18 cellular contexts compared by ENCODE assay signal in genomic region chr4:57403591-57403990, GRCh38.
DNase-seq lines count a peak whose midpoint lies in the region; FAIRE-seq and TF ChIP-seq lines count a peak whose summit lies in the region.
"Had no signal": no experiment of that assay in that cellular context is flagged by ENCODE, and none has a peak within 500 bp of the region (broad histone marks: within the 10 kb centered on the region; RNA-seq: fewer than 3 reads in every experiment).

No MANE protein-coding gene starts in this region.

- H4K20me1 ChIP-seq in H1 (replicated peaks in 1 of 2; ENCODE audit: control insufficient read depth in 1 of 2, insufficient read depth in 2 of 2, low read length in 2 of 2), result no peaks in the 10 kb centered on the region
- H4K20me1 ChIP-seq in H9 (ENCODE audit: control insufficient read depth, insufficient read depth, insufficient read length), result no peaks in the 10 kb centered on the region

- FAIRE-seq in H1 (lab: Jason Lieb, UNC), result no peak
- FAIRE-seq: D721Med had no signal

- CTCF ChIA-PET in MCF 10A (lab: Yijun Ruan, JAX), result interaction anchor here (0.6 to 3.4 kb wide), 7 partner anchors 11 to 366 kb away, joined by 3 to 24 read pairs (median 5); no protein-coding TSS in a partner anchor
- CTCF ChIA-PET in H1 (lab: Charles Lee; ENCODE audit: partially characterized antibody), result interaction anchor here (0.7 to 4.1 kb wide), 4 partner anchors 208 to 240 kb away, joined by 3 to 25 read pairs (median 5); no protein-coding TSS in a partner anchor

- POLR2A ChIA-PET in MCF 10A (lab: Yijun Ruan, JAX) (no interaction called here), H1 (lab: Charles Lee; ENCODE audit: partially characterized antibody) (no interaction called here)

- H3K9me3 ChIP-seq in breast epithelium (no peaks in the 10 kb centered on the region), H1 (ENCODE audit: insufficient read depth in 2 of 2, low read depth in 1 of 2, low read length in 1 of 2) (no peaks in the 10 kb centered on the region; a peak in 1 of 4 replicates), transverse colon (no peaks in the 10 kb centered on the region), H9 (ENCODE audit: control insufficient read depth, low read depth, low read length) (no peaks in the 10 kb centered on the region)

- H3K4me3 ChIP-seq in breast epithelium (no peak overlapping the region), H1 (ENCODE audit: extremely low read depth in 1 of 4, insufficient read depth in 2 of 4, low read depth in 3 of 4, low read length in 4 of 4) (no peak overlapping the region), mesendoderm (ENCODE audit: low read length) (no peak overlapping the region), transverse colon (no peak overlapping the region)
- H3K4me3 ChIP-seq: GM23248 had no signal

- H4K91ac ChIP-seq in H1 (replicated peaks; ENCODE audit: insufficient read length, low read length) (no peak overlapping the region), H9 (ENCODE audit: insufficient read length, low read depth, low read length) (no peak overlapping the region)

- H4K5ac ChIP-seq in H1 (ENCODE audit: insufficient read length, low read depth, low read length) (no peak overlapping the region), mesendoderm (ENCODE audit: low read length) (no peak overlapping the region), H9 (ENCODE audit: insufficient read length, low read depth, low read length) (no peak overlapping the region)

- no peaks in the 10 kb centered on the region for H3K4me1 ChIP-seq in breast epithelium
- H3K4me1 ChIP-seq in H1 (replicated peaks in 1 of 4; ENCODE audit: control insufficient read depth in 3 of 4, insufficient read depth in 4 of 4, low read length in 3 of 4), result peaks cover 0 to 6% (median 0%) of the 10 kb centered on the region in 4 experiments; a peak in 1 of 7 replicates
- peaks cover 2% of the 10 kb centered on the region for H3K4me1 ChIP-seq in mesendoderm (ENCODE audit: control insufficient read depth, low read depth, low read length)
- H3K4me1 ChIP-seq in transverse colon, result no peaks in the 10 kb centered on the region
- 0 out of 2 replicates have a peak, but pooled peaks cover 4% of the 10 kb centered on the region for H3K4me1 ChIP-seq in H9 (ENCODE audit: insufficient read depth, low read length)

- TF ChIP-seq CTCF in MCF 10A (IDR thresholded peaks at IDR 0.05; ENCODE audit: unreplicated experiment) (no peak), breast epithelium (IDR thresholded peaks at IDR 0.05) (no peak), H1 (IDR thresholded peaks at IDR 0.05; ENCODE audit: control extremely low read depth in 1 of 3, insufficient read depth in 1 of 3, low read depth in 1 of 3, low read length in 3 of 3) (no peak), transverse colon (IDR thresholded peaks at IDR 0.05) (no peak), H9 (conservative IDR thresholded peaks at IDR 0.05) (no peak)

- H3K9ac ChIP-seq in H1 (replicated peaks in 1 of 4; ENCODE audit: extremely low read depth in 1 of 4, low read depth in 3 of 4, low read length in 3 of 4), result no peak overlapping the region; a peak in 2 of 7 replicates
- H3K9ac ChIP-seq in mesendoderm (ENCODE audit: low read length), result no peak overlapping the region
- no peak overlapping the region for H3K9ac ChIP-seq in H9 (ENCODE audit: extremely low read depth, insufficient read length, low read length)
- H3K9ac ChIP-seq: GM23248 had no signal

- H3K4me2 ChIP-seq in H1 (ENCODE audit: insufficient read depth in 1 of 2, low read depth in 2 of 2, low read length in 2 of 2) (no peak overlapping the region), mesendoderm (ENCODE audit: low read length) (no peak overlapping the region), H9 (ENCODE audit: insufficient read depth, insufficient read length, low read length) (no peak overlapping the region)

- TF ChIP-seq RAD21 in H1 (IDR thresholded peaks at IDR 0.05 in 1 of 2, conservative IDR thresholded peaks at IDR 0.05 in 1 of 2; ENCODE audit: low read depth in 2 of 2, low read length in 2 of 2), result no peak

- 0 out of 2 replicates have a peak overlapping the region, but pooled peaks have one; percentile 24 for H2AFZ ChIP-seq in H1 (ENCODE audit: low read length)
- H2AFZ ChIP-seq in H9 (ENCODE audit: low read length), result no peak overlapping the region
- H2AFZ ChIP-seq: GM23248 had no signal

- H3K56ac ChIP-seq in H1 (replicated peaks; ENCODE audit: insufficient read length, low read depth, low read length) (no peak overlapping the region), mesendoderm (ENCODE audit: low read length) (no peak overlapping the region), H9 (ENCODE audit: insufficient read length, low read depth, low read length) (no peak overlapping the region)

- TF ChIP-seq EP300 in H1 (IDR thresholded peaks at IDR 0.05; ENCODE audit: borderline replicate concordance in 1 of 2, low read depth in 2 of 2, low read length in 2 of 2) (no peak), transverse colon (IDR thresholded peaks at IDR 0.05; ENCODE audit: low read depth) (no peak)

- TF ChIP-seq POLR2A in breast epithelium (IDR thresholded peaks at IDR 0.05) (no peak), H1 (IDR thresholded peaks at IDR 0.05; ENCODE audit: control extremely low read depth in 1 of 2, low read depth in 2 of 2, low read length in 2 of 2) (no peak), transverse colon (IDR thresholded peaks at IDR 0.05) (no peak)

- peaks cover 24% of the 10 kb centered on the region for H3K4me1 Mint-ChIP-seq in MCF 10A (ENCODE audit: insufficient read depth, unreplicated experiment)
- peaks cover 7 to 8% of the 10 kb centered on the region in 2 experiments for H3K4me1 Mint-ChIP-seq in H9
- H3K4me1 Mint-ChIP-seq: CD14-positive monocyte had no signal

- H3K79me1 ChIP-seq in H1 (ENCODE audit: low read depth, low read length) (no peaks in the 10 kb centered on the region), mesendoderm (ENCODE audit: low read length) (no peaks in the 10 kb centered on the region), H9 (ENCODE audit: insufficient read depth, low read depth, low read length, poor library complexity, severe bottlenecking) (no peaks in the 10 kb centered on the region)

- H2BK5ac ChIP-seq in H1 (ENCODE audit: low read depth, low read length) (no peak overlapping the region), mesendoderm (ENCODE audit: low read length) (no peak overlapping the region), H9 (ENCODE audit: insufficient read length, low read length) (no peak overlapping the region)

- H3K4ac ChIP-seq in H1 (replicated peaks; ENCODE audit: insufficient read length, low read depth, low read length) (no peak overlapping the region), mesendoderm (ENCODE audit: low read depth, low read length) (no peak overlapping the region), H9 (ENCODE audit: low read depth, low read length) (no peak overlapping the region)

- H3K27ac Mint-ChIP-seq in MCF 10A (ENCODE audit: low read depth, unreplicated experiment) (peak overlapping the region; percentile 32), H9 (peak overlapping the region in 1 of 3 experiments; percentile 10; a peak in 1 of 7 replicates)
- H3K27ac Mint-ChIP-seq: CD8-positive, alpha-beta T cell had no signal

- no peak overlapping the region for H3K23ac ChIP-seq in H1 (ENCODE audit: insufficient read length)
- no peak overlapping the region for H3K23ac ChIP-seq in mesendoderm (ENCODE audit: low read length)
- no peak overlapping the region for H3K23ac ChIP-seq in H9 (ENCODE audit: insufficient read length, low read depth, low read length)

- intact Hi-C loops in MCF 10A (cut with micrococcal nuclease), result no loop called here
- intact Hi-C loops in breast epithelium (cut with DNase I; ENCODE audit: low total_unique reads), result no loop called here
- intact Hi-C loops in transverse colon (cut with DNase I; ENCODE audit: low total_unique reads), result no loop called here

- H3K27ac ChIP-seq in breast epithelium (no peak overlapping the region), H1 (ENCODE audit: low read depth, low read length) (no peak overlapping the region), mesendoderm (ENCODE audit: low read depth, low read length) (no peak overlapping the region), transverse colon (no peak overlapping the region), H9 (ENCODE audit: insufficient read length, low read depth, low read length) (no peak overlapping the region)
- H3K27ac ChIP-seq: 22Rv1, GM23248 had no signal

- no peak overlapping the region for H3K14ac ChIP-seq in H1 (ENCODE audit: insufficient read length)
- H3K14ac ChIP-seq in H9 (ENCODE audit: insufficient read depth, low read length), result no peak overlapping the region

- H2BK12ac ChIP-seq in H1 (ENCODE audit: low read depth, low read length) (no peak overlapping the region), H9 (ENCODE audit: insufficient read length, low read depth, low read length) (no peak overlapping the region)

- H2AK5ac ChIP-seq in H1 (ENCODE audit: low read depth, low read length), result no peak overlapping the region
- H2AK5ac ChIP-seq in mesendoderm (ENCODE audit: low read length), result no peak overlapping the region
- H2AK5ac ChIP-seq in H9 (ENCODE audit: insufficient read length, low read length), result no peak overlapping the region

- H3K4me3 Mint-ChIP-seq in MCF 10A (ENCODE audit: unreplicated experiment) (no peak overlapping the region), H9 (no peak overlapping the region)
- H3K4me3 Mint-ChIP-seq: CD14-positive monocyte; CD8-positive, alpha-beta T cell had no signal

- no peak overlapping the region for H4K8ac ChIP-seq in H1 (ENCODE audit: extremely low read depth, insufficient read depth, low read length)
- peak overlapping the region; percentile 76 for H4K8ac ChIP-seq in mesendoderm (ENCODE audit: low read depth, low read length)
- no peak overlapping the region for H4K8ac ChIP-seq in H9 (replicated peaks; ENCODE audit: insufficient read length, low read depth, low read length)

- H3K9me3 Mint-ChIP-seq in MCF 10A (ENCODE audit: unreplicated experiment) (no peaks in the 10 kb centered on the region), H9 (no peaks in the 10 kb centered on the region; a peak in 1 of 5 replicates)

- H2BK120ac ChIP-seq in H1 (replicated peaks; ENCODE audit: low read depth, low read length) (no peak overlapping the region), mesendoderm (ENCODE audit: low read depth, low read length) (peak overlapping the region; percentile 36), H9 (ENCODE audit: low read depth, low read length, poor library complexity, severe bottlenecking) (no peak overlapping the region)

- H3K27me3 Mint-ChIP-seq in MCF 10A (ENCODE audit: insufficient read depth, unreplicated experiment) (no peaks in the 10 kb centered on the region), H9 (ENCODE audit: low read depth) (no peaks in the 10 kb centered on the region)

- 82% methylated on average over 1 of the region's 2 CpGs; no CpG with 5 or more reads in 1 of the 2 experiments for WGBS in H1 (ENCODE audit: extremely low coverage in 1 of 2, insufficient coverage in 1 of 2, insufficient read length in 1 of 2, insufficient replicate concordance in 2 of 2, low coverage in 1 of 2, low lambda C conversion rate in 2 of 2, missing lambda C conversion rate in 1 of 2), 2 experiments
- no CpG with 5 or more reads among the region's 2 CpGs for WGBS in mesendoderm (ENCODE audit: extremely low coverage, insufficient coverage, low lambda C conversion rate)
- WGBS in transverse colon (ENCODE audit: low coverage in 1 of 2), 2 donors, result 74 to 86% methylated on average over 2 of the region's 2 CpGs
- WGBS in H9 (ENCODE audit: extremely low coverage, insufficient read length, low lambda C conversion rate), result no CpG with 5 or more reads among the region's 2 CpGs

- no peak overlapping the region for H3T11ph ChIP-seq in H9 (ENCODE audit: low read length)

- no peak for DNase-seq in MCF 10A (ENCODE audit: unreplicated experiment)
- no peak for DNase-seq in breast epithelium (ENCODE audit: low spot score in 2 of 2)
- no peak for DNase-seq in H1 (ENCODE audit: low read depth in 1 of 2, low spot score in 2 of 2)
- DNase-seq in mesendoderm, result peak; percentile 18
- DNase-seq in NCI-H69 (lab: John Stamatoyannopoulos, UW), result no peak
- no peak for DNase-seq in transverse colon
- DNase-seq in H9, result no peak
- no peak for DNase-seq in HuH-7.5 (ENCODE audit: low spot score)
- DNase-seq: CD8-positive, alpha-beta T cell; COR-L47; DMS153; DMS79 treated with DMSO at 0.1 percent for 48 hours; GF-D8; GM23248; H7 had no signal

- H3K36me3 Mint-ChIP-seq in MCF 10A (ENCODE audit: insufficient read depth, unreplicated experiment) (no peaks in the 10 kb centered on the region), H9 (ENCODE audit: insufficient read depth in 1 of 3, low read depth in 3 of 3) (no peaks in the 10 kb centered on the region)
- H3K36me3 Mint-ChIP-seq: CD14-positive monocyte; CD8-positive, alpha-beta T cell had no signal

- H3K23me2 ChIP-seq in H1 (ENCODE audit: low read depth, low read length), result no peaks in the 10 kb centered on the region
- H3K23me2 ChIP-seq in H9 (ENCODE audit: insufficient read length, low read depth, low read length, poor library complexity, severe bottlenecking), result no peaks in the 10 kb centered on the region

- H3K36me3 ChIP-seq in breast epithelium (no peaks in the 10 kb centered on the region), H1 (ENCODE audit: control insufficient read depth in 2 of 4, insufficient read depth in 4 of 4, low read length in 3 of 4) (no peaks in the 10 kb centered on the region; a peak in 1 of 8 replicates), mesendoderm (ENCODE audit: control insufficient read depth, insufficient read depth, low read length) (no peaks in the 10 kb centered on the region), transverse colon (no peaks in the 10 kb centered on the region)

- H3K27me3 ChIP-seq in breast epithelium (no peaks in the 10 kb centered on the region), H1 (replicated peaks in 1 of 4; ENCODE audit: control insufficient read depth in 3 of 4, extremely low read depth in 1 of 4, insufficient read depth in 3 of 4, low read length in 3 of 4) (no peaks in the 10 kb centered on the region), mesendoderm (ENCODE audit: insufficient read depth, low read length, poor library complexity) (no peaks in the 10 kb centered on the region), transverse colon (no peaks in the 10 kb centered on the region), H9 (ENCODE audit: insufficient read depth, low read length) (no peaks in the 10 kb centered on the region)

- in situ Hi-C loops in transverse colon (cut with MboI; ENCODE audit: low pct_ligation_motif_present in 1 of 4, low pct_unique_long_range_greater_than_20kb in 1 of 4, low sequenced_read_pairs in 3 of 4), result no loop called here

- no TSS peak for BruUV-seq in MCF 10A (replicated peaks; lab: Mats Ljungman, UMichigan)

- H2BK15ac ChIP-seq in H1 (ENCODE audit: low read length), result no peak overlapping the region
- H2BK15ac ChIP-seq in mesendoderm (replicated peaks; ENCODE audit: low read depth), result no peak overlapping the region
- no peak overlapping the region for H2BK15ac ChIP-seq in H9 (ENCODE audit: low read depth, low read length)

- H2BK20ac ChIP-seq in H1 (ENCODE audit: low read length) (no peak overlapping the region), H9 (ENCODE audit: low read depth, low read length, poor library complexity, severe bottlenecking) (no peak overlapping the region)

- H3K79me2 ChIP-seq in H1 (ENCODE audit: control insufficient read depth in 1 of 2, insufficient read depth in 2 of 2, low read length in 2 of 2) (no peaks in the 10 kb centered on the region), mesendoderm (ENCODE audit: control insufficient read depth, insufficient read depth, low read length) (no peaks in the 10 kb centered on the region), H9 (ENCODE audit: insufficient read depth, low read length) (no peaks in the 10 kb centered on the region)

- no peak overlapping the region for H3K18ac ChIP-seq in H1 (ENCODE audit: extremely low read depth, low read length)
- H3K18ac ChIP-seq in mesendoderm (ENCODE audit: low read length), result no peak overlapping the region
- H3K18ac ChIP-seq in H9 (ENCODE audit: insufficient read length, low read depth, low read length), result no peak overlapping the region
